In genomic region chr5:55577353-55578060, GRCh38 we compare ENCODE assay signal across 11 cellular contexts. TPM values are rescaled to one million over a fixed set of nuclear protein-coding genes. Genes with fewer than 3 reads are reported as not detected.
A peak's percentile ranks its signal among the peaks of the same experiment; 100 is the strongest.
DNase-seq lines count a peak whose midpoint lies in the region; ATAC-seq and TF ChIP-seq lines count a peak whose summit lies in the region.
"Had no signal": no experiment of that assay in that cellular context is flagged by ENCODE, and none has a peak within 500 bp of the region (broad histone marks: within the 10 kb centered on the region; RNA-seq: fewer than 3 reads in every experiment).

No MANE protein-coding gene starts in this region.

- ATAC-seq in mucosa of descending colon (peak; percentile 38), aorta (ENCODE audit: low FRiP score) (peak; percentile 87), GM19452 (IDR thresholded peaks at IDR 0.05; ENCODE audit: unreplicated experiment) (no peak), HG03378 (IDR thresholded peaks at IDR 0.05; ENCODE audit: unreplicated experiment) (no peak)

- TF ChIP-seq CTCF in fibroblast of lung (conservative IDR thresholded peaks at IDR 0.05 in 1 of 2, IDR thresholded peaks at IDR 0.05 in 1 of 2; ENCODE audit: low read depth in 1 of 2, low read length in 2 of 2) (no peak), mucosa of descending colon (IDR thresholded peaks at IDR 0.05) (no peak), GM13977 (IDR thresholded peaks at IDR 0.05; ENCODE audit: extremely low read depth, insufficient read depth, missing control alignments) (no peak)

- intact Hi-C loops in activated CD4-positive, alpha-beta T cell treated with anti-CD3 and anti-CD28 coated beads, Interleukin-2, amount 10 ng/mL, durations not matched to agents 24 days and 14 days (cut with micrococcal nuclease), result no loop called here
- intact Hi-C loops in mucosa of descending colon (cut with DNase I, micrococcal nuclease) (no loop called here), aorta (cut with DNase I) (no loop called here)

- in situ Hi-C loops in GM13977 (cut with MboI; ENCODE audit: low pct_unique_long_range_greater_than_20kb, low sequenced_read_pairs, unreplicated experiment), result no loop called here

- H3K4me3 ChIP-seq in fibroblast of lung (replicated peaks in 1 of 4; ENCODE audit: control extremely low read depth in 1 of 4, insufficient read depth in 1 of 4, low read depth in 3 of 4, low read length in 4 of 4), result no peak overlapping the region
- no peak overlapping the region for H3K4me3 ChIP-seq in mucosa of descending colon
- no peak overlapping the region for H3K4me3 ChIP-seq in aorta (ENCODE audit: low read length in 2 of 2)

- no peaks in the 10 kb centered on the region for H3K9me3 Mint-ChIP-seq in activated CD4-positive, alpha-beta T cell treated with anti-CD3 and anti-CD28 coated beads, Interleukin-2, amount 10 ng/mL, durations not matched to agents 24 days and 14 days
- H3K9me3 Mint-ChIP-seq: stimulated activated naive CD8-positive, alpha-beta T cell treated with anti-CD3 and anti-CD28 coated beads, Interleukin-15, Interleukin-2, amounts not matched to agents 100 ng/mL and 50 ng/mL, for 24 hours had no signal

- no peak overlapping the region for H3K9ac ChIP-seq in fibroblast of lung (ENCODE audit: insufficient read depth, low read length)

- DNase-seq in activated CD4-positive, alpha-beta T cell treated with anti-CD3 and anti-CD28 coated beads, Interleukin-2, amount 10 ng/mL, durations not matched to agents 24 days and 14 days, result no peak
- DNase-seq in activated CD4-positive, alpha-beta T cell treated with anti-CD3 and anti-CD28 coated beads, Interleukin-2, amount 50 U/mL, for 4 hours, result no peak
- peak; percentile 72 to 89 for DNase-seq in fibroblast of lung (ENCODE audit: low read depth in 2 of 2)
- DNase-seq in mucosa of descending colon, result no peak
- DNase-seq in aorta, result peak in 1 of 2 donors; percentile 65
- DNase-seq in GM13977 (ENCODE audit: low spot score), result no peak
- DNase-seq: activated naive CD4-positive, alpha-beta T cell treated with anti-CD3 and anti-CD28 coated beads, Interleukin-2, amount 50 U/mL, for 16 hours; NCI-H226 had no signal

- H3K27ac ChIP-seq in fibroblast of lung (ENCODE audit: insufficient read depth, low read length) (no peak overlapping the region), aorta (ENCODE audit: low read depth in 1 of 2, low read length in 2 of 2) (peak overlapping the region; percentile 28 to 88)

- peak overlapping the region; percentile 49 for H3K27ac Mint-ChIP-seq in activated CD4-positive, alpha-beta T cell treated with anti-CD3 and anti-CD28 coated beads, Interleukin-2, amount 10 ng/mL, durations not matched to agents 24 days and 14 days
- H3K27ac Mint-ChIP-seq: stimulated activated naive CD8-positive, alpha-beta T cell treated with anti-CD3 and anti-CD28 coated beads, Interleukin-15, Interleukin-2, amounts not matched to agents 100 ng/mL and 50 ng/mL, for 24 hours had no signal

- H3K4me2 ChIP-seq in fibroblast of lung (ENCODE audit: extremely low read depth, insufficient read depth, low read length), result no peak overlapping the region

- H3K36me3 ChIP-seq in fibroblast of lung (ENCODE audit: control insufficient read depth, insufficient read depth, low read length) (no peaks in the 10 kb centered on the region), mucosa of descending colon (ENCODE audit: low read depth) (no peaks in the 10 kb centered on the region), aorta (ENCODE audit: control insufficient read depth in 1 of 2, insufficient read depth in 2 of 2, low read length in 1 of 2) (no peaks in the 10 kb centered on the region)

- H3K4me1 ChIP-seq in fibroblast of lung (ENCODE audit: control insufficient read depth, extremely low read depth, insufficient read depth, low read length) (no peaks in the 10 kb centered on the region), mucosa of descending colon (ENCODE audit: low read depth) (no peaks in the 10 kb centered on the region), aorta (ENCODE audit: control insufficient read depth in 1 of 2, insufficient read depth in 2 of 2, low read length in 2 of 2) (peaks cover 2 to 6% of the 10 kb centered on the region in 2 donors)

- H3K27me3 Mint-ChIP-seq in activated CD4-positive, alpha-beta T cell treated with anti-CD3 and anti-CD28 coated beads, Interleukin-2, amount 10 ng/mL, durations not matched to agents 24 days and 14 days, result no peaks in the 10 kb centered on the region
- H3K27me3 Mint-ChIP-seq: stimulated activated naive CD8-positive, alpha-beta T cell treated with anti-CD3 and anti-CD28 coated beads, Interleukin-15, Interleukin-2, amounts not matched to agents 100 ng/mL and 50 ng/mL, for 24 hours had no signal

- H3K4me3 Mint-ChIP-seq in activated CD4-positive, alpha-beta T cell treated with anti-CD3 and anti-CD28 coated beads, Interleukin-2, amount 10 ng/mL, durations not matched to agents 24 days and 14 days, result no peak overlapping the region
- H3K4me3 Mint-ChIP-seq: stimulated activated naive CD8-positive, alpha-beta T cell treated with anti-CD3 and anti-CD28 coated beads, Interleukin-15, Interleukin-2, amounts not matched to agents 100 ng/mL and 50 ng/mL, for 24 hours had no signal

- no peaks in the 10 kb centered on the region for H3K79me2 ChIP-seq in fibroblast of lung (ENCODE audit: control insufficient read depth, insufficient read depth, low read length)

- no peaks in the 10 kb centered on the region for H3K36me3 Mint-ChIP-seq in activated CD4-positive, alpha-beta T cell treated with anti-CD3 and anti-CD28 coated beads, Interleukin-2, amount 10 ng/mL, durations not matched to agents 24 days and 14 days (ENCODE audit: low read depth)

- H2AFZ ChIP-seq in fibroblast of lung (ENCODE audit: low read length), result no peak overlapping the region

- no peaks in the 10 kb centered on the region for H4K20me1 ChIP-seq in fibroblast of lung (ENCODE audit: control insufficient read depth, extremely low read depth, insufficient read depth, low read length)

- H3K9me3 ChIP-seq in fibroblast of lung (ENCODE audit: control insufficient read depth, insufficient read depth, low read depth, low read length) (no peaks in the 10 kb centered on the region), mucosa of descending colon (no peaks in the 10 kb centered on the region), aorta (ENCODE audit: control insufficient read depth, low read length) (no peaks in the 10 kb centered on the region)

- H3K27me3 ChIP-seq in fibroblast of lung (ENCODE audit: control insufficient read depth, insufficient read depth, low read length) (no peaks in the 10 kb centered on the region), aorta (ENCODE audit: control insufficient read depth in 1 of 2, insufficient read depth in 2 of 2, low read length in 1 of 2) (no peaks in the 10 kb centered on the region)

- H3K4me1 Mint-ChIP-seq in activated CD4-positive, alpha-beta T cell treated with anti-CD3 and anti-CD28 coated beads, Interleukin-2, amount 10 ng/mL, durations not matched to agents 24 days and 14 days, result peaks cover 34% of the 10 kb centered on the region

- WGBS in aorta, 2 donors, result 12 to 13% methylated on average over 6 of the region's 6 CpGs

RNA-seq across cellular contexts. Expression of gene PLPP1, which starts 42.7 kb away (rescaled TPM):
- 29.7 and 33.9 TPM in 2 replicates for total RNA-seq in activated CD4-positive, alpha-beta T cell treated with anti-CD3 and anti-CD28 coated beads, Interleukin-2, amount 10 ng/mL, durations not matched to agents 24 days and 14 days
- total RNA-seq in fibroblast of lung (51.4 and 73.5 TPM in 2 replicates), mucosa of descending colon (100 to 1,000 TPM in 2 of 3 donors, 10 to 100 TPM in 1; 88.8 to 132 (median 122) TPM), aorta (100 to 1,000 TPM; 127 to 214 TPM)
- polyA plus RNA-seq in fibroblast of lung (49.6 and 76.8 TPM in 2 replicates), aorta (100 to 1,000 TPM; 104 to 535 TPM)
- polyA plus RNA-seq in fibroblast of lung (2012), result 28.6 and 38.1 TPM in 2 replicates
- polyA minus RNA-seq in fibroblast of lung (ENCODE audit: low replicate concordance), result 5.9 and 27.9 TPM in 2 replicates

Comparison
In these comparisons a context has a peak if more than half of its experiments do, and no peak if none do; other contexts are left out.
1. DNase-seq: peak in fibroblast of lung (2 of 2); none in activated CD4-positive, alpha-beta T cell treated with anti-CD3 and anti-CD28 coated beads, Interleukin-2, amount 10 ng/mL, durations not matched to agents 24 days and 14 days (single experiment), activated CD4-positive, alpha-beta T cell treated with anti-CD3 and anti-CD28 coated beads, Interleukin-2, amount 50 U/mL, for 4 hours (0 of 2), mucosa of descending colon (0 of 3) and GM13977 (single experiment).
2. ATAC-seq: peak in mucosa of descending colon (single experiment) and aorta (single experiment); none in GM19452 (single experiment) and HG03378 (single experiment).